In the genomic region with DNA sequence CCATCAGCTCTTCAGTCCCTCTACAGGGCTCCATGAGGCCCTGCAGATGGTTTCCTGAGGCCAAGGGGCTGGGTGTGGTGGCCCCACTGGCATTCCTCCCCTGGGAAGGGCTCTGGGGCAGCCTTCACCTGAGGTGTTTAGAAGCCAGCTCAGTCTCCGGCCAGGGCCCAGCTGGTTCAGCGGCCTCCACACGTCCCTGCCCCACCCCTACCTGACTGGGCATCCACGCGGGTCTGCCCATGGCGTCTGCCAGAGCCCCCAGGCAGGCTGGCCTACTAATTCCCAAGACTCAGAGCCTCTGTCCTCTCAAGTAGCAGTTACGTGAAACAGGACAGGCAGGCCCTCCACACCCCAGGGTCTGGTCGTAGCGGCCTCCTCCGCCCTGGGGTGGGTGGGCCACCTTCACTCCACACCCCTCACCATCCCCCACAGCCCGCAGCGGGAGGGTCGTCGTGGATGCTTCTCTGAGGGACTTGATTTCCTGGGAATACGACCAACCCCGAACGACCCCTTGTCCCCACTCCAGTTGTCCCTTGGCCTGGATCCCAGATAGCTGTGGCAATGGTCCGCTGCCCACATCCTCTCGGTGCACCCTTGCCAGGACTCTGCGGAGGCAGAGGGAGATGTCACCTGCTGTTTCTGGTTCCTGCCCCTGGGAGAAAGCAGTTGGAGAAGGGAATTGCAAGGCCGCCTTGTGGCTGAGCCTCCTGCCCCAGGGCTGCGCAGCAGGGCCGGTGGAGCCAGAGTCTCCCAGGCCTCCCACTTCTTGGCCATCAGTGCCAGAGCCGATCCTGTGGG, we compare ENCODE assay signal across 14 cellular contexts. TPM values are rescaled to one million over a fixed set of nuclear protein-coding genes. Genes with fewer than 3 reads are reported as not detected.
DNase-seq lines count a peak whose midpoint lies in the region; ATAC-seq, FAIRE-seq and TF ChIP-seq lines count a peak whose summit lies in the region.
"Had no signal": no experiment of that assay in that cellular context is flagged by ENCODE, and none has a peak within 500 bp of the region (broad histone marks: within the 10 kb centered on the region; RNA-seq: fewer than 3 reads in every experiment).

No MANE protein-coding gene starts in this region.

- H3K36me3 ChIP-seq in fibroblast of lung (ENCODE audit: control insufficient read depth, insufficient read depth, low read length) (peaks cover 66% of the 10 kb centered on the region), psoas muscle (ENCODE audit: insufficient read depth in 1 of 2, low read depth in 1 of 2) (peaks cover 0 to 94% of the 10 kb centered on the region in 2 donors)

- POLR2A ChIA-PET in A549 (lab: Yijun Ruan, JAX), result interaction anchor here (1.4 kb wide), 1 partner anchor 129 kb away, joined by 4 read pairs; no protein-coding TSS in a partner anchor
- POLR2A ChIA-PET in naive thymus-derived CD8-positive, alpha-beta T cell (lab: Charles Lee), result no interaction called here

- CTCF ChIA-PET in A549 (lab: Yijun Ruan, JAX), result interaction anchor here (0.6 to 38.0 kb wide), 13 partner anchors 11 to 317 kb away, joined by 3 to 764 read pairs (median 4); partner anchors contain the start of genes FAM98C, MRPS12 and SARS2

- TF ChIP-seq EP300 in A549 (IDR thresholded peaks at IDR 0.05), result no peak

- no peak for TF ChIP-seq RAD21 in A549 (conservative IDR thresholded peaks at IDR 0.05 in 1 of 2, IDR thresholded peaks at IDR 0.05 in 1 of 2)

- no peak overlapping the region for H3K4me2 ChIP-seq in A549
- no peak overlapping the region for H3K4me2 ChIP-seq in fibroblast of lung (ENCODE audit: extremely low read depth, insufficient read depth, low read length)

- H3K4me3 ChIP-seq in A549 (no peak overlapping the region), fibroblast of lung (replicated peaks in 1 of 4; ENCODE audit: control extremely low read depth in 1 of 4, insufficient read depth in 1 of 4, low read depth in 3 of 4, low read length in 4 of 4) (no peak overlapping the region), psoas muscle (no peak overlapping the region)

- peaks cover 0 to 18% (median 3%) of the 10 kb centered on the region in 3 donors for H3K36me3 Mint-ChIP-seq in naive thymus-derived CD8-positive, alpha-beta T cell

- H3K9ac ChIP-seq in fibroblast of lung (ENCODE audit: insufficient read depth, low read length), result no peak overlapping the region

- H4K20me1 ChIP-seq in fibroblast of lung (ENCODE audit: control insufficient read depth, extremely low read depth, insufficient read depth, low read length), result no peaks in the 10 kb centered on the region

- H3K4me1 ChIP-seq in A549 (peaks cover 33% of the 10 kb centered on the region), fibroblast of lung (ENCODE audit: control insufficient read depth, extremely low read depth, insufficient read depth, low read length) (peaks cover 11% of the 10 kb centered on the region), psoas muscle (peaks cover 33% of the 10 kb centered on the region)

- 95% methylated on average over 23 of the region's 24 CpGs for WGBS in A549 (ENCODE audit: missing lambda C conversion rate)
- WGBS in psoas muscle, 3 donors, result 43 to 54% (median 52%) methylated on average over 24 of the region's 24 CpGs

- H3K79me2 ChIP-seq in fibroblast of lung (ENCODE audit: control insufficient read depth, insufficient read depth, low read length), result peaks cover 24% of the 10 kb centered on the region

- TF ChIP-seq POLR2A in A549 (IDR thresholded peaks at IDR 0.05; ENCODE audit: low read length), result no peak

- no peaks in the 10 kb centered on the region for H3K9me3 ChIP-seq in A549
- H3K9me3 ChIP-seq in fibroblast of lung (ENCODE audit: control insufficient read depth, insufficient read depth, low read depth, low read length), result no peaks in the 10 kb centered on the region
- no peaks in the 10 kb centered on the region for H3K9me3 ChIP-seq in psoas muscle

- H3K27me3 ChIP-seq in fibroblast of lung (ENCODE audit: control insufficient read depth, insufficient read depth, low read length), result no peaks in the 10 kb centered on the region
- no peaks in the 10 kb centered on the region for H3K27me3 ChIP-seq in psoas muscle (ENCODE audit: insufficient read depth in 3 of 3, low read length in 2 of 3)

- TF ChIP-seq CTCF in A549 (IDR thresholded peaks at IDR 0.05) (no peak), fibroblast of lung (conservative IDR thresholded peaks at IDR 0.05 in 1 of 2, IDR thresholded peaks at IDR 0.05 in 1 of 2; ENCODE audit: low read depth in 1 of 2, low read length in 2 of 2) (no peak), psoas muscle (IDR thresholded peaks at IDR 0.05) (peak; percentile 9)

- no peak overlapping the region for H3K4me3 Mint-ChIP-seq in naive thymus-derived CD8-positive, alpha-beta T cell
- H3K4me3 Mint-ChIP-seq: endodermal cell had no signal

- no peaks in the 10 kb centered on the region for H3K4me1 Mint-ChIP-seq in naive thymus-derived CD8-positive, alpha-beta T cell

- H2AFZ ChIP-seq in fibroblast of lung (ENCODE audit: low read length), result no peak overlapping the region

- no peak overlapping the region for H3K27ac Mint-ChIP-seq in naive thymus-derived CD8-positive, alpha-beta T cell

- no peaks in the 10 kb centered on the region for H3K9me3 Mint-ChIP-seq in naive thymus-derived CD8-positive, alpha-beta T cell
- H3K9me3 Mint-ChIP-seq: endodermal cell had no signal

- H3K27ac ChIP-seq in A549 (peak overlapping the region in 1 of 2 experiments; percentile 66; a peak in 4 of 6 replicates), fibroblast of lung (ENCODE audit: insufficient read depth, low read length) (peak overlapping the region; percentile 34), psoas muscle (peak overlapping the region; percentile 73)

- no peak for FAIRE-seq in A549 (lab: Jason Lieb, UNC)
- peak; percentile 64 for FAIRE-seq in RCC 7860 (lab: Jason Lieb, UNC)

- ATAC-seq in A549 (peak in 1 of 2 experiments; percentile 1; a peak in 2 of 6 replicates), psoas muscle (peak; percentile 2 to 53 (median 36)), GM21723 (IDR thresholded peaks at IDR 0.05; ENCODE audit: unreplicated experiment) (no peak), HG02678 (IDR thresholded peaks at IDR 0.05; ENCODE audit: unreplicated experiment) (no peak)
- no peak for ATAC-seq in naive thymus-derived CD8-positive, alpha-beta T cell

- intact Hi-C loops in psoas muscle (cut with DNase I), result loop anchor here in 1 of 2 donors (5.0 kb wide), 1 partner anchor 68 kb away; no protein-coding TSS in a partner anchor

- no peaks in the 10 kb centered on the region for H3K27me3 Mint-ChIP-seq in naive thymus-derived CD8-positive, alpha-beta T cell

- DNase-seq in A549 (ENCODE audit: low read depth in 1 of 2, low spot score in 1 of 2) (no peak), RCC 7860 (ENCODE audit: low spot score) (peak; percentile 69), fibroblast of lung (ENCODE audit: low read depth in 2 of 2) (peak in 1 of 2 donors; percentile 72), psoas muscle (no peak), NCI-H748 treated with DMSO at 0.1 percent for 48 hours (lab: John Stamatoyannopoulos, UW) (no peak)
- DNase-seq in naive thymus-derived CD8-positive, alpha-beta T cell, result no peak
- DNase-seq: activated naive CD4-positive, alpha-beta T cell; AML-193; endodermal cell; GDM1; SHP77 treated with DMSO at 0.1 percent for 48 hours had no signal

TF ChIP-seq in A549, 52 proteins besides CTCF, POLR2A, EP300 and RAD21 (continues in another document):
- TF ChIP-seq RCOR1 (IDR thresholded peaks at IDR 0.05; ENCODE audit: low read depth, low read length), result no peak
- peak; percentile 84; the same call in 1 of the 2 replicates for TF ChIP-seq POLR2AphosphoS2 (conservative IDR thresholded peaks at IDR 0.05; ENCODE audit: low read length)
- TF ChIP-seq SREBF2 (IDR thresholded peaks at IDR 0.05), result no peak
- TF ChIP-seq BHLHE40 (IDR thresholded peaks at IDR 0.05; ENCODE audit: low read depth, low read length), result no peak
- TF ChIP-seq PBX3 (IDR thresholded peaks at IDR 0.05), result no peak
- TF ChIP-seq HDAC2 (IDR thresholded peaks at IDR 0.05), result no peak
- no peak for TF ChIP-seq CHD2 (IDR thresholded peaks at IDR 0.05; ENCODE audit: low read length, partially characterized antibody)

RNA-seq across cellular contexts. Expression of gene CAPN12, which starts 24.3 kb away (rescaled TPM):
- polyA plus RNA-seq in A549 (2011; rRNA removed) (10.0 and 12.3 TPM in 2 replicates), A549 (2017; fragmentation: RNase III; extraction: RNeasy Plus Mini Kit Qiagen cat#74134 plus additional on column Dnase treatment) (8.6 to 11.7 TPM (median 11.0 TPM) in 3 replicates), fibroblast of lung (0.07 and 0.20 TPM in 2 replicates), psoas muscle (under 1 TPM; 0.27 to 0.35 (median 0.34) TPM)
- polyA plus RNA-seq in A549 (2012; cell fraction: cytosol; rRNA removed), result 10.0 and 10.2 TPM in 2 replicates
- polyA plus RNA-seq in A549 (2012; cell fraction: nucleus; rRNA removed), result 33.2 and 34.8 TPM in 2 replicates
- polyA minus RNA-seq in A549 (2011; rRNA and poly(A)+ RNA removed), result 3.2 and 7.1 TPM in 2 replicates
- total RNA-seq in fibroblast of lung (0.26 and 0.50 TPM in 2 replicates), psoas muscle (under 1 TPM; 0.32 to 0.64 (median 0.52) TPM)
- polyA plus RNA-seq in fibroblast of lung (2012), result 0.05 TPM in 1 of 2 replicates, not detected in the other
- not detected in 2 replicates for polyA minus RNA-seq in fibroblast of lung (ENCODE audit: low replicate concordance)
- 1 to 10 TPM; 8.2 TPM for total RNA-seq in naive thymus-derived CD8-positive, alpha-beta T cell
- 1 to 10 TPM; 2.0 to 6.2 (median 4.6) TPM for polyA plus RNA-seq in naive thymus-derived CD8-positive, alpha-beta T cell

RNA-seq across cellular contexts. Expression of gene LGALS7, which starts 53.4 kb away (rescaled TPM):
- polyA plus RNA-seq in A549 (2011; rRNA removed) (not detected in 2 replicates), A549 (2017; fragmentation: RNase III; extraction: RNeasy Plus Mini Kit Qiagen cat#74134 plus additional on column Dnase treatment) (not detected in 3 replicates), fibroblast of lung (not detected in 2 replicates), psoas muscle (not detected)
- polyA plus RNA-seq in A549 (2012; cell fraction: cytosol; rRNA removed), result 0.19 TPM in 1 of 2 replicates, not detected in the other
- polyA plus RNA-seq in A549 (2012; cell fraction: nucleus; rRNA removed), result not detected in 2 replicates
- polyA minus RNA-seq in A549 (2011; rRNA and poly(A)+ RNA removed), result not detected in 2 replicates
- total RNA-seq in fibroblast of lung (not detected in 2 replicates), psoas muscle (not detected)
- not detected in 2 replicates for polyA plus RNA-seq in fibroblast of lung (2012)
- polyA minus RNA-seq in fibroblast of lung (ENCODE audit: low replicate concordance), result not detected in 2 replicates
- not detected for total RNA-seq in naive thymus-derived CD8-positive, alpha-beta T cell
- polyA plus RNA-seq in naive thymus-derived CD8-positive, alpha-beta T cell, result not detected
- total RNA-seq: pulmonary artery endothelial cell had no signal

Comparison
In these comparisons a context has a peak if more than half of its experiments do, and no peak if none do; other contexts are left out.
1. ATAC-seq: peak in psoas muscle (4 of 4); none in GM21723 (single experiment), HG02678 (single experiment) and naive thymus-derived CD8-positive, alpha-beta T cell (0 of 2).